Comparison of ENCODE assay signal across 9 cellular contexts in the genomic region with DNA sequence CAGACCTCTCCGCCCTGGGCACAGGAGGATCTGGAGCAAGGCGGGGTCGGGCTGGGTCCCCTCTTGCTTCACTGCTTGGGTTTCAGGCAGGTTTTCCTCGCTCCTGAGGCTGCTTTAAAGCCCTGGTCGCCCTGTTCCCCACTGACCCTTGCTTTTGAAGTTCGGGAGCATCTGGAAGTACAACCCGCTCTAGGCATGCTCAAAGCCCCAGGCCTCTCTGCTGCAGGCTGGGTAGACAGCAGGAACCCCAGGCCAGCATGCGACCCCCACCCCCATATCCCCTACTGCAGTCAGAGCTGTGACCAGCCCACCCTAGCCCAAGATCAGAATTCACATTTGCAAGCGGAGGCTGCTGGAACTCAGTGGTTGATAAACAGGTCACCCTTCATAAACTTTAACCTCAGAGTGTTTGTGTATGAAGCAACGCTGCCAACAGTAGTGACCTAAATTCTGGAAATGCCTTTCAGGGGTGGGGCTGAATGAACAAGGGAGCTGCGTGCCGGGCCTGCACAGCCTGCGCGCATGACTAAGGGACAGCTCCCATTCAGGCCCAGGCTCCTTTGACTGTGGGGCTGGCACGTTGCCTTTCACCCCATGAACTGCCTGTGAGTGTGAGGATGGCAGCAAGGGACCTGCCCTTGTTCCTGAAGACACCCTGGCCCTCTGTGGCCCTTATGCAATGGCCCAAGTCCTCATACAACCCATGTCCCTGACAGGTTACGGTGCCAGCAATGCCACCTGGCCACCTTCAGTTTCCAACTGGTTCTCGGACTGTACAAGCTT. TPM values are rescaled to one million over a fixed set of nuclear protein-coding genes. Genes with fewer than 3 reads are reported as not detected.
DNase-seq lines count a peak whose midpoint lies in the region; ATAC-seq and TF ChIP-seq lines count a peak whose summit lies in the region.
"Had no signal": no experiment of that assay in that cellular context is flagged by ENCODE, and none has a peak within 500 bp of the region (broad histone marks: within the 10 kb centered on the region; RNA-seq: fewer than 3 reads in every experiment).

No MANE protein-coding gene starts in this region.

- H3K4me3 Mint-ChIP-seq in nephron progenitor cell, result peak overlapping the region; percentile 49
- no peak overlapping the region for H3K4me3 Mint-ChIP-seq in activated CD8-positive, alpha-beta memory T cell treated with anti-CD3 and anti-CD28 coated beads, Interleukin-2, amount 10 ng/mL, durations not matched to agents 7 days and 5 days

- H3K36me3 ChIP-seq in esophagus squamous epithelium, result no peaks in the 10 kb centered on the region

- ATAC-seq in activated CD8-positive, alpha-beta memory T cell treated with anti-CD3 and anti-CD28 coated beads, Interleukin-2, amount 10 ng/mL, durations not matched to agents 7 days and 5 days, result no peak
- no peak for ATAC-seq in activated CD4-positive, CD25-positive, alpha-beta regulatory T cell treated with anti-CD3 and anti-CD28 coated beads, Interleukin-2, amount 50 U/mL, for 24 hours

- intact Hi-C loops in esophagus squamous epithelium (cut with DNase I), result no loop called here

- H3K4me1 ChIP-seq in esophagus squamous epithelium, result peaks cover 26 to 72% (median 28%) of the 10 kb centered on the region in 3 donors

- peak; percentile 99 for DNase-seq in AG08396 (ENCODE audit: low spot score)
- DNase-seq in OCI-M1 (lab: John Stamatoyannopoulos, UW), result peak; percentile 66
- DNase-seq in esophagus squamous epithelium (lab: John Stamatoyannopoulos, UW), result peak; percentile 11
- no peak for DNase-seq in nephron progenitor cell
- DNase-seq in activated CD8-positive, alpha-beta memory T cell treated with anti-CD3 and anti-CD28 coated beads, Interleukin-2, amount 10 ng/mL, durations not matched to agents 7 days and 5 days, result no peak
- DNase-seq in OCI-M2 (lab: John Stamatoyannopoulos, UW; ENCODE audit: unreplicated experiment), result no peak
- DNase-seq in activated gamma-delta T cell treated with Interleukin-2 at 50 U/mL for 16 hours, result no peak
- DNase-seq: NCI-H524 treated with DMSO at 0.1 percent for 48 hours had no signal

- TF ChIP-seq POLR2A in esophagus squamous epithelium (IDR thresholded peaks at IDR 0.05), result no peak

- CTCF ChIA-PET in activated CD8-positive, alpha-beta memory T cell treated with anti-CD3 and anti-CD28 coated beads, Interleukin-2, amount 10 ng/mL, durations not matched to agents 7 days and 5 days (lab: Charles Lee), result no interaction called here

- H3K27me3 Mint-ChIP-seq in nephron progenitor cell (ENCODE audit: low read depth, poor library complexity), result peaks cover 5% of the 10 kb centered on the region
- H3K27me3 Mint-ChIP-seq in activated CD8-positive, alpha-beta memory T cell treated with anti-CD3 and anti-CD28 coated beads, Interleukin-2, amount 10 ng/mL, durations not matched to agents 7 days and 5 days, result peaks cover 28% of the 10 kb centered on the region

- TF ChIP-seq CTCF in esophagus squamous epithelium (IDR thresholded peaks at IDR 0.05), result no peak
- no peak for TF ChIP-seq CTCF in nephron progenitor cell (IDR thresholded peaks at IDR 0.05)

- H3K4me3 ChIP-seq in esophagus squamous epithelium, result peak overlapping the region in 1 of 4 donors; percentile 1

- 48 to 54% methylated on average over 2 to 10 of the region's 17 CpGs for WGBS in esophagus squamous epithelium, 2 donors

- H3K9me3 ChIP-seq in esophagus squamous epithelium, result no peaks in the 10 kb centered on the region

- H3K27ac Mint-ChIP-seq in nephron progenitor cell, result peak overlapping the region; percentile 48
- H3K27ac Mint-ChIP-seq in activated CD8-positive, alpha-beta memory T cell treated with anti-CD3 and anti-CD28 coated beads, Interleukin-2, amount 10 ng/mL, durations not matched to agents 7 days and 5 days, result no peak overlapping the region

- H3K36me3 Mint-ChIP-seq in nephron progenitor cell (ENCODE audit: low read depth), result no peaks in the 10 kb centered on the region
- no peaks in the 10 kb centered on the region for H3K36me3 Mint-ChIP-seq in activated CD8-positive, alpha-beta memory T cell treated with anti-CD3 and anti-CD28 coated beads, Interleukin-2, amount 10 ng/mL, durations not matched to agents 7 days and 5 days

- peaks cover 62% of the 10 kb centered on the region for H3K4me1 Mint-ChIP-seq in nephron progenitor cell
- H3K4me1 Mint-ChIP-seq in activated CD8-positive, alpha-beta memory T cell treated with anti-CD3 and anti-CD28 coated beads, Interleukin-2, amount 10 ng/mL, durations not matched to agents 7 days and 5 days, result peaks cover 17% of the 10 kb centered on the region

- H3K27ac ChIP-seq in esophagus squamous epithelium, result peak overlapping the region; percentile 86 to 93 (median 90)

- H3K9me3 Mint-ChIP-seq in nephron progenitor cell, result no peaks in the 10 kb centered on the region
- no peaks in the 10 kb centered on the region for H3K9me3 Mint-ChIP-seq in activated CD8-positive, alpha-beta memory T cell treated with anti-CD3 and anti-CD28 coated beads, Interleukin-2, amount 10 ng/mL, durations not matched to agents 7 days and 5 days (ENCODE audit: low read depth)

- H3K27me3 ChIP-seq in esophagus squamous epithelium, result no peaks in the 10 kb centered on the region

RNA-seq across cellular contexts. Expression of a gene that starts 52.5 kb away (rescaled TPM):
- 10 to 100 TPM in 2 of 4 donors, 1 to 10 TPM in 2; 6.4 to 15.5 (median 11.1) TPM for total RNA-seq in esophagus squamous epithelium
- under 1 TPM; 0.23 TPM for total RNA-seq in activated CD8-positive, alpha-beta memory T cell treated with anti-CD3 and anti-CD28 coated beads, Interleukin-2, amount 10 ng/mL, durations not matched to agents 7 days and 5 days

Comparison
In these comparisons a context has a peak if more than half of its experiments do, and no peak if none do; other contexts are left out.
1. DNase-seq: peak in AG08396 (single experiment), OCI-M1 (single experiment) and esophagus squamous epithelium (single experiment); none in nephron progenitor cell (single experiment), activated CD8-positive, alpha-beta memory T cell treated with anti-CD3 and anti-CD28 coated beads, Interleukin-2, amount 10 ng/mL, durations not matched to agents 7 days and 5 days (single experiment), OCI-M2 (single experiment) and activated gamma-delta T cell treated with Interleukin-2 at 50 U/mL for 16 hours (single experiment).
2. RNA of a gene that starts 52.5 kb away (total RNA-seq): 6.4 to 15.5 TPM in esophagus squamous epithelium; 0.23 TPM in activated CD8-positive, alpha-beta memory T cell treated with anti-CD3 and anti-CD28 coated beads, Interleukin-2, amount 10 ng/mL, durations not matched to agents 7 days and 5 days; every median in the first group is over 4 times any median in the second.